Comparison of ENCODE assay signal across 1 cellular context in the genomic region with DNA sequence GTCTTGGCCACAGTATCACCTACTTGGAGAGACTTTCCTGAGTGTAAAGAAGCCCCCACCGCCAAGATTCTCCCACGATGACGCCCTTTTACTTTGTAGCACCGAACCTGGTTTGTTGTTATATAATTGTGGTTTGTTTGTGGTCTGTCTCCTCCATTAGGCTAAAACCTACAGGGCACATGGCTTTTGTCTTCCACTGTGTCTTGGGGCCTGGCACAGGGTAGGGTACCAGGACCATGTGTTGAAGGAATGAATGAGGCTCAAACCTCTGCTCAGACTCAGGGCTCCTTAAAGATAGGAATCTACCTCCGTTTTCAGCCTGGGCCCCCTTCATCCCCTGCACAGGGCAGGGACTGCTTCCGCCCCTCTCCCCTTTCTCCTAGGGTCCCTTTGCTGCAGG.
TF ChIP-seq lines count a peak whose summit lies in the region.

No MANE protein-coding gene starts in this region.

TF ChIP-seq in neural cell, 6 proteins besides CTCF, POLR2A, EP300 and RAD21 (continued from another document):
- TF ChIP-seq REST (IDR thresholded peaks at IDR 0.05; ENCODE audit: borderline replicate concordance) (no peak), POLR2AphosphoS5 (IDR thresholded peaks at IDR 0.05) (no peak)
